Comparison of ENCODE assay signal across 17 cellular contexts in the genomic region with DNA sequence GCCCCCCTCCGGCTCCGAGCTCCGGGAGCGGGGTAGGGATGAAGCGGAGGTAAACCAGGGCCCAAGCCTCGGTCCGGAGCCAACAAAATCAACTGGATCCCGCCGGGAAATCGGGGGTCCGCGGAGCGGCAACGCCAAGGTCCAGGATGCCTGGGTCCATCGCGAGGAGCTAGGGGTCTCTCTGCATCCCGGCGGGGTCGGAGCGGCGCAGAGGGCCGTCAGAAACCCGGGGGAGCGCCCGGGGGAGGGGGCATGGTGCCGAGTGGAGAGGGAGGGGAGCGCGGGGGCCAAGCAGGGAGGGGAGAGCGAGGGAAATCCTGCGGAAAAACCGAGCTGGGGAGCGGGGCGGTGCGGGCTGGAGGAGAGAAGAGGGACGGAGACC. TPM values are rescaled to one million over a fixed set of nuclear protein-coding genes. Genes with fewer than 3 reads are reported as not detected.
DNase-seq lines count a peak whose midpoint lies in the region; ATAC-seq and TF ChIP-seq lines count a peak whose summit lies in the region.
"Had no signal": no experiment of that assay in that cellular context is flagged by ENCODE, and none has a peak within 500 bp of the region (broad histone marks: within the 10 kb centered on the region; RNA-seq: fewer than 3 reads in every experiment).

No MANE protein-coding gene starts in this region.

- H3K4me3 ChIP-seq in BLaER1 treated with 17β-estradiol and CSF1 and Interleukin-3, amounts not matched to agents 10 nM and 100 nM, result peak overlapping the region in 8 of 10 experiments; percentile 21 to 52 (median 39); a peak in 10 of 20 replicates
- H3K4me3 ChIP-seq in iPS-18c (ENCODE audit: insufficient read depth, low read depth, low read length) (peak overlapping the region; percentile 55), gastrocnemius medialis (peak overlapping the region in 3 of 4 donors; percentile 5 to 31 (median 27))

- in situ Hi-C loops in gastrocnemius medialis (cut with MboI; ENCODE audit: low sequenced_read_pairs in 4 of 4), result no loop called here

- peaks cover 3% of the 10 kb centered on the region for H3K4me1 Mint-ChIP-seq in T-helper 17 cell
- H3K4me1 Mint-ChIP-seq: activated CD4-positive, alpha-beta T cell treated with anti-CD3 and anti-CD28 coated beads, Interleukin-2, amount 10 ng/mL, durations not matched to agents 7 days and 5 days had no signal

- no peaks in the 10 kb centered on the region for H3K9me3 ChIP-seq in BLaER1 treated with 17β-estradiol and CSF1 and Interleukin-3, amounts not matched to agents 10 nM and 100 nM (replicated peaks in 1 of 11)
- H3K9me3 ChIP-seq in T-helper 17 cell (ENCODE audit: control insufficient read depth, low read length, poor library complexity, severe bottlenecking) (no peaks in the 10 kb centered on the region), iPS-18c (ENCODE audit: control insufficient read depth, insufficient read depth, low read length) (peaks cover 2% of the 10 kb centered on the region), gastrocnemius medialis (no peaks in the 10 kb centered on the region)
- H3K9me3 ChIP-seq: neutrophil had no signal

- intact Hi-C loops in gastrocnemius medialis (cut with DNase I; ENCODE audit: low total_unique reads), result no loop called here

- no peak overlapping the region for H3K27ac Mint-ChIP-seq in T-helper 17 cell
- H3K27ac Mint-ChIP-seq: activated CD4-positive, alpha-beta T cell treated with anti-CD3 and anti-CD28 coated beads, Interleukin-2, amount 10 ng/mL, durations not matched to agents 7 days and 5 days; activated T-cell treated with anti-CD3 and anti-CD28 coated beads, Interleukin-2, amount 50 U/mL, for 72 hours had no signal

- no peak for TF ChIP-seq CTCF in gastrocnemius medialis (IDR thresholded peaks at IDR 0.05 in 4 of 5, conservative IDR thresholded peaks at IDR 0.05 in 1 of 5)

- peaks cover 31% of the 10 kb centered on the region for H3K27me3 Mint-ChIP-seq in T-helper 17 cell

- H3K36me3 Mint-ChIP-seq in T-helper 17 cell (ENCODE audit: low read depth), result peaks cover 2% of the 10 kb centered on the region

- DNase-seq in T-helper 17 cell (no peak), gastrocnemius medialis (no peak), HPDE6-E6E7 (ENCODE audit: extremely low spot score) (no peak), SIG-M5 treated with dmso at 0.1 percent for 504 hours (lab: John Stamatoyannopoulos, UW; ENCODE audit: unreplicated experiment) (no peak), RKO (ENCODE audit: low spot score) (no peak)
- DNase-seq: activated CD4-positive, alpha-beta T cell treated with anti-CD3 and anti-CD28 coated beads, Interleukin-2, amount 10 ng/mL, durations not matched to agents 7 days and 5 days; activated T-cell treated with anti-CD3 and anti-CD28 coated beads, Interleukin-2, amount 50 U/mL, for 72 hours; AML-193; DMS79; effector memory CD4-positive, alpha-beta T cell; foreskin melanocyte; left colon; T-helper 2 cell had no signal

- ATAC-seq in T-helper 17 cell (no peak), gastrocnemius medialis (no peak), GM21529 (IDR thresholded peaks at IDR 0.05; ENCODE audit: unreplicated experiment) (no peak)

- H3K27ac ChIP-seq in BLaER1 treated with 17β-estradiol and CSF1 and Interleukin-3, amounts not matched to agents 10 nM and 100 nM, result no peak overlapping the region
- no peak overlapping the region for H3K27ac ChIP-seq in gastrocnemius medialis
- H3K27ac ChIP-seq: neutrophil had no signal

- peak overlapping the region; percentile 31 for H3K4me3 Mint-ChIP-seq in T-helper 17 cell
- H3K4me3 Mint-ChIP-seq: activated CD4-positive, alpha-beta T cell treated with anti-CD3 and anti-CD28 coated beads, Interleukin-2, amount 10 ng/mL, durations not matched to agents 7 days and 5 days had no signal

- H4K20me1 ChIP-seq in BLaER1 treated with 17β-estradiol and CSF1 and Interleukin-3, amounts not matched to agents 10 nM and 100 nM, result peaks cover 0 to 61% (median 22%) of the 10 kb centered on the region in 11 experiments; a peak in 16 of 22 replicates

- H3K36me3 ChIP-seq in BLaER1 treated with 17β-estradiol and CSF1 and Interleukin-3, amounts not matched to agents 10 nM and 100 nM, result no peaks in the 10 kb centered on the region
- no peaks in the 10 kb centered on the region for H3K36me3 ChIP-seq in gastrocnemius medialis
- H3K36me3 ChIP-seq: neutrophil had no signal

- TF ChIP-seq POLR2A in gastrocnemius medialis (IDR thresholded peaks at IDR 0.05), result no peak

- H3K27me3 ChIP-seq in BLaER1 treated with 17β-estradiol and CSF1 and Interleukin-3, amounts not matched to agents 10 nM and 100 nM, result peaks cover 62 to 96% (median 80%) of the 10 kb centered on the region in 11 experiments
- H3K27me3 ChIP-seq in gastrocnemius medialis, result peaks cover 45 to 56% (median 45%) of the 10 kb centered on the region in 3 donors

- peaks cover 18 to 78% (median 57%) of the 10 kb centered on the region in 10 experiments for H3K4me1 ChIP-seq in BLaER1 treated with 17β-estradiol and CSF1 and Interleukin-3, amounts not matched to agents 10 nM and 100 nM
- no peaks in the 10 kb centered on the region for H3K4me1 ChIP-seq in gastrocnemius medialis

- H3K4me2 ChIP-seq in BLaER1 treated with 17β-estradiol and CSF1 and Interleukin-3, amounts not matched to agents 10 nM and 100 nM, result peak overlapping the region in 10 of 11 experiments; percentile 47 to 82 (median 69); a peak in 20 of 22 replicates

- H3K9ac ChIP-seq in BLaER1 treated with 17β-estradiol and CSF1 and Interleukin-3, amounts not matched to agents 10 nM and 100 nM, result peak overlapping the region in 2 of 11 experiments; percentile 27 to 37; a peak in 2 of 22 replicates

RNA-seq across cellular contexts. Expression of gene SLC22A12, which starts 51.8 kb away (rescaled TPM):
- total RNA-seq in T-helper 17 cell (not detected), gastrocnemius medialis (not detected)
- total RNA-seq: activated CD4-positive, alpha-beta T cell treated with anti-CD3 and anti-CD28 coated beads, Interleukin-2, amount 10 ng/mL, durations not matched to agents 7 days and 5 days; activated T-cell treated with anti-CD3 and anti-CD28 coated beads, Interleukin-2, amount 50 U/mL, for 72 hours; left colon had no signal
